8 cellular contexts compared by ENCODE assay signal in genomic region chr2:25276569-25277465, GRCh38.
DNase-seq lines count a peak whose midpoint lies in the region; ATAC-seq lines count a peak whose summit lies in the region.

No MANE protein-coding gene starts in this region.

- H3K27ac Mint-ChIP-seq in T-helper 17 cell: peak overlapping the region; percentile 98

- ATAC-seq in GM19395 (IDR thresholded peaks at IDR 0.05; ENCODE audit: unreplicated experiment) (peak; percentile 41), T-helper 17 cell (peak; percentile 42)

- peak overlapping the region; percentile 38 for H3K4me3 ChIP-seq in iPS-18c (ENCODE audit: insufficient read depth, low read depth, low read length)

- peak; percentile 68 to 74 (median 74) for DNase-seq in T-helper 17 cell
- peak; percentile 75 for DNase-seq in astrocyte of the hippocampus (ENCODE audit: low read depth, low spot score)
- DNase-seq in stimulated activated CD4-positive, alpha-beta T cell treated with anti-CD3 and anti-CD28 coated beads, Interleukin-12 subunit alpha, Interleukin-12 subunit beta, amount 100 ng/mL, for 4 hours: peak; percentile 73
- DNase-seq in COLO829 (ENCODE audit: low spot score): no peak
- no peak for DNase-seq in NCI-H345 treated with DMSO at 0.1 percent for 48 hours (lab: John Stamatoyannopoulos, UW; ENCODE audit: unreplicated experiment)
- DNase-seq in SK-N-DZ (ENCODE audit: low spot score): no peak

- H3K4me1 Mint-ChIP-seq in T-helper 17 cell: peaks cover 46% of the 10 kb centered on the region

- H3K9me3 ChIP-seq in T-helper 17 cell (ENCODE audit: control insufficient read depth, low read length, poor library complexity, severe bottlenecking): no peaks in the 10 kb centered on the region
- H3K9me3 ChIP-seq in iPS-18c (ENCODE audit: control insufficient read depth, insufficient read depth, low read length): no peaks in the 10 kb centered on the region

- no peaks in the 10 kb centered on the region for H3K27me3 Mint-ChIP-seq in T-helper 17 cell

- peaks cover 3% of the 10 kb centered on the region for H3K36me3 Mint-ChIP-seq in T-helper 17 cell (ENCODE audit: low read depth)

- H3K4me3 Mint-ChIP-seq in T-helper 17 cell: peak overlapping the region; percentile 73

Comparison
In these comparisons a context has a peak if more than half of its experiments do, and no peak if none do; other contexts are left out.
1. DNase-seq: peak in T-helper 17 cell (3 of 3), astrocyte of the hippocampus (single experiment) and stimulated activated CD4-positive, alpha-beta T cell treated with anti-CD3 and anti-CD28 coated beads, Interleukin-12 subunit alpha, Interleukin-12 subunit beta, amount 100 ng/mL, for 4 hours (single experiment); none in COLO829 (single experiment), NCI-H345 treated with DMSO at 0.1 percent for 48 hours (single experiment) and SK-N-DZ (single experiment).